In genomic region chr1:24426738-24427468, GRCh38 we compare ENCODE assay signal across 11 cellular contexts.
"Had no signal": no experiment of that assay in that cellular context is flagged by ENCODE, and none has a peak within 500 bp of the region (broad histone marks: within the 10 kb centered on the region; RNA-seq: fewer than 3 reads in every experiment).

No MANE protein-coding gene starts in this region.

- H3K36me3 ChIP-seq: brain microvascular endothelial cell had no signal

- H3K9me3 ChIP-seq: esophagus squamous epithelium, upper lobe of left lung had no signal

- DNase-seq: activated CD4-positive, alpha-beta T cell treated with anti-CD3 and anti-CD28 coated beads for 48 hours; activated CD8-positive, alpha-beta T cell treated with anti-CD3 and anti-CD28 coated beads, Interleukin-2, amount 10 ng/mL, durations not matched to agents 7 days and 5 days; amygdala; brain microvascular endothelial cell; dorsolateral prefrontal cortex; esophagus squamous epithelium; foreskin keratinocyte; mesendoderm; stimulated activated CD4-positive, alpha-beta T cell treated with anti-CD3 and anti-CD28 coated beads, Interleukin-4, amount 100 ng/mL, for 1 hour; stimulated activated CD8-positive, alpha-beta memory T cell treated with anti-CD3 and anti-CD28 coated beads, Interleukin-4, amount 100 ng/mL, for 48 hours; upper lobe of left lung had no signal

- H3K27ac ChIP-seq: brain microvascular endothelial cell, esophagus squamous epithelium, foreskin keratinocyte, upper lobe of left lung had no signal

- H3K4me3 ChIP-seq: dorsolateral prefrontal cortex, esophagus squamous epithelium, upper lobe of left lung had no signal

- H3K27me3 ChIP-seq: brain microvascular endothelial cell, dorsolateral prefrontal cortex, esophagus squamous epithelium, foreskin keratinocyte, upper lobe of left lung had no signal

- H3K4me1 ChIP-seq: esophagus squamous epithelium, foreskin keratinocyte, upper lobe of left lung had no signal
